ENCODE assay signal across 1 cellular context in the genomic region with DNA sequence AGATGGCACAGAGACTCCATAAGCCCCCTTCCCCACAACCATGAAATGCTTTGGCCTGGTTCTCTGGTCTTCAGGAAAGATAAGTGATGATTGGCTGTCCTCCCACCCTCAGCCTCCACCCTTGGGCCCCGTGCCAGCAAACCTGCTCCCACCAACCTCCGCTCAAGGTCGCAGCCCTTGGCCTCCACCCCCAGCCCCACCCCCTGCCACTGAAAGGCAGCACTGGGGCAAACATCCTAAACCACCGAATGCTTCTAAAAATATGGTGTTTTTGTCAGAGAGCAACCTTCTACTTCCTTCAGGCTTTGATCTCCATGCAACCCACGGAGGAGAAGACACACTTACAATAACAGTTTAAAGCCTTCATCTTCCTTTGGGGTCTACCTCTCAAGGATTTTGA.
TF ChIP-seq lines count a peak whose summit lies in the region.

No MANE protein-coding gene starts in this region.

TF ChIP-seq in HepG2, 621 proteins besides CTCF, POLR2A, EP300 and RAD21 (continued from another document):
- TF ChIP-seq, protein P1, sequence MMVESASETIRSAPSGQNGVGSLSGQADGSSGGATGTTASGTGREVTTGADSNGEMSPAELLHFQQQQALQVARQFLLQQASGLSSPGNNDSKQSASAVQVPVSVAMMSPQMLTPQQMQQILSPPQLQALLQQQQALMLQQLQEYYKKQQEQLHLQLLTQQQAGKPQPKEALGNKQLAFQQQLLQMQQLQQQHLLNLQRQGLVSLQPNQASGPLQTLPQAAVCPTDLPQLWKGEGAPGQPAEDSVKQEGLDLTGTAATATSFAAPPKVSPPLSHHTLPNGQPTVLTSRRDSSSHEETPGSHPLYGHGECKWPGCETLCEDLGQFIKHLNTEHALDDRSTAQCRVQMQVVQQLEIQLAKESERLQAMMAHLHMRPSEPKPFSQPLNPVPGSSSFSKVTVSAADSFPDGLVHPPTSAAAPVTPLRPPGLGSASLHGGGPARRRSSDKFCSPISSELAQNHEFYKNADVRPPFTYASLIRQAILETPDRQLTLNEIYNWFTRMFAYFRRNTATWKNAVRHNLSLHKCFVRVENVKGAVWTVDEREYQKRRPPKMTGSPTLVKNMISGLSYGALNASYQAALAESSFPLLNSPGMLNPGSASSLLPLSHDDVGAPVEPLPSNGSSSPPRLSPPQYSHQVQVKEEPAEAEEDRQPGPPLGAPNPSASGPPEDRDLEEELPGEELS (CRISPR knock-in tag; IDR thresholded peaks at IDR 0.05) = peak; percentile 26; the same call in 1 of the 2 replicates
- TF ChIP-seq ZNF230 (CRISPR knock-in tag; IDR thresholded peaks at IDR 0.05) = 0 out of 2 replicates have a peak, but pooled peaks have one; percentile 56
- TF ChIP-seq HNF4A (CRISPR knock-in tag; IDR thresholded peaks at IDR 0.05) = 0 out of 2 replicates have a peak, but pooled peaks have one; percentile 18
- TF ChIP-seq JUN (CRISPR knock-in tag; IDR thresholded peaks at IDR 0.05) = 0 out of 2 replicates have a peak, but pooled peaks have one; percentile 36
- TF ChIP-seq CAMTA2 (CRISPR knock-in tag; IDR thresholded peaks at IDR 0.05; ENCODE audit: borderline replicate concordance) = no peak
- no peak for TF ChIP-seq KDM4B (CRISPR knock-in tag; IDR thresholded peaks at IDR 0.05)
- peak; percentile 48; the same call in 1 of the 2 replicates for TF ChIP-seq ZNF263 (CRISPR knock-in tag; IDR thresholded peaks at IDR 0.05)
- no peak for TF ChIP-seq ZSCAN21 (CRISPR knock-in tag; IDR thresholded peaks at IDR 0.05; ENCODE audit: borderline replicate concordance)
- TF ChIP-seq ZNF121 (CRISPR knock-in tag; IDR thresholded peaks at IDR 0.05) = no peak
- TF ChIP-seq, protein P2, sequence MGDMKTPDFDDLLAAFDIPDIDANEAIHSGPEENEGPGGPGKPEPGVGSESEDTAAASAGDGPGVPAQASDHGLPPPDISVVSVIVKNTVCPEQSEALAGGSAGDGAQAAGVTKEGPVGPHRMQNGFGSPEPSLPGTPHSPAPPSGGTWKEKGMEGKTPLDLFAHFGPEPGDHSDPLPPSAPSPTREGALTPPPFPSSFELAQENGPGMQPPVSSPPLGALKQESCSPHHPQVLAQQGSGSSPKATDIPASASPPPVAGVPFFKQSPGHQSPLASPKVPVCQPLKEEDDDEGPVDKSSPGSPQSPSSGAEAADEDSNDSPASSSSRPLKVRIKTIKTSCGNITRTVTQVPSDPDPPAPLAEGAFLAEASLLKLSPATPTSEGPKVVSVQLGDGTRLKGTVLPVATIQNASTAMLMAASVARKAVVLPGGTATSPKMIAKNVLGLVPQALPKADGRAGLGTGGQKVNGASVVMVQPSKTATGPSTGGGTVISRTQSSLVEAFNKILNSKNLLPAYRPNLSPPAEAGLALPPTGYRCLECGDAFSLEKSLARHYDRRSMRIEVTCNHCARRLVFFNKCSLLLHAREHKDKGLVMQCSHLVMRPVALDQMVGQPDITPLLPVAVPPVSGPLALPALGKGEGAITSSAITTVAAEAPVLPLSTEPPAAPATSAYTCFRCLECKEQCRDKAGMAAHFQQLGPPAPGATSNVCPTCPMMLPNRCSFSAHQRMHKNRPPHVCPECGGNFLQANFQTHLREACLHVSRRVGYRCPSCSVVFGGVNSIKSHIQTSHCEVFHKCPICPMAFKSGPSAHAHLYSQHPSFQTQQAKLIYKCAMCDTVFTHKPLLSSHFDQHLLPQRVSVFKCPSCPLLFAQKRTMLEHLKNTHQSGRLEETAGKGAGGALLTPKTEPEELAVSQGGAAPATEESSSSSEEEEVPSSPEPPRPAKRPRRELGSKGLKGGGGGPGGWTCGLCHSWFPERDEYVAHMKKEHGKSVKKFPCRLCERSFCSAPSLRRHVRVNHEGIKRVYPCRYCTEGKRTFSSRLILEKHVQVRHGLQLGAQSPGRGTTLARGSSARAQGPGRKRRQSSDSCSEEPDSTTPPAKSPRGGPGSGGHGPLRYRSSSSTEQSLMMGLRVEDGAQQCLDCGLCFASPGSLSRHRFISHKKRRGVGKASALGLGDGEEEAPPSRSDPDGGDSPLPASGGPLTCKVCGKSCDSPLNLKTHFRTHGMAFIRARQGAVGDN (CRISPR knock-in tag; IDR thresholded peaks at IDR 0.05) = peak; percentile 64
- TF ChIP-seq SAP130 (CRISPR knock-in tag; IDR thresholded peaks at IDR 0.05; ENCODE audit: low read depth) = peak; percentile 30; the same call in 1 of the 2 replicates
- 0 out of 2 replicates have a peak, but pooled peaks have one; percentile 48 for TF ChIP-seq ZNF556 (CRISPR knock-in tag; IDR thresholded peaks at IDR 0.05; ENCODE audit: borderline replicate concordance)
- TF ChIP-seq, protein P3, sequence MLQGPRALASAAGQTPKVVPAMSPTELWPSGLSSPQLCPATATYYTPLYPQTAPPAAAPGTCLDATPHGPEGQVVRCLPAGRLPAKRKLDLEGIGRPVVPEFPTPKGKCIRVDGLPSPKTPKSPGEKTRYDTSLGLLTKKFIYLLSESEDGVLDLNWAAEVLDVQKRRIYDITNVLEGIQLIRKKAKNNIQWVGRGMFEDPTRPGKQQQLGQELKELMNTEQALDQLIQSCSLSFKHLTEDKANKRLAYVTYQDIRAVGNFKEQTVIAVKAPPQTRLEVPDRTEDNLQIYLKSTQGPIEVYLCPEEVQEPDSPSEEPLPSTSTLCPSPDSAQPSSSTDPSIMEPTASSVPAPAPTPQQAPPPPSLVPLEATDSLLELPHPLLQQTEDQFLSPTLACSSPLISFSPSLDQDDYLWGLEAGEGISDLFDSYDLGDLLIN (CRISPR knock-in tag; IDR thresholded peaks at IDR 0.05; ENCODE audit: borderline replicate concordance) = no peak
- TF ChIP-seq, protein P4, sequence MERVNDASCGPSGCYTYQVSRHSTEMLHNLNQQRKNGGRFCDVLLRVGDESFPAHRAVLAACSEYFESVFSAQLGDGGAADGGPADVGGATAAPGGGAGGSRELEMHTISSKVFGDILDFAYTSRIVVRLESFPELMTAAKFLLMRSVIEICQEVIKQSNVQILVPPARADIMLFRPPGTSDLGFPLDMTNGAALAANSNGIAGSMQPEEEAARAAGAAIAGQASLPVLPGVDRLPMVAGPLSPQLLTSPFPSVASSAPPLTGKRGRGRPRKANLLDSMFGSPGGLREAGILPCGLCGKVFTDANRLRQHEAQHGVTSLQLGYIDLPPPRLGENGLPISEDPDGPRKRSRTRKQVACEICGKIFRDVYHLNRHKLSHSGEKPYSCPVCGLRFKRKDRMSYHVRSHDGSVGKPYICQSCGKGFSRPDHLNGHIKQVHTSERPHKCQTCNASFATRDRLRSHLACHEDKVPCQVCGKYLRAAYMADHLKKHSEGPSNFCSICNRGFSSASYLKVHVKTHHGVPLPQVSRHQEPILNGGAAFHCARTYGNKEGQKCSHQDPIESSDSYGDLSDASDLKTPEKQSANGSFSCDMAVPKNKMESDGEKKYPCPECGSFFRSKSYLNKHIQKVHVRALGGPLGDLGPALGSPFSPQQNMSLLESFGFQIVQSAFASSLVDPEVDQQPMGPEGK (CRISPR knock-in tag; IDR thresholded peaks at IDR 0.05) = peak; percentile 75; the same call in 1 of the 2 replicates
- TF ChIP-seq THAP11 (CRISPR knock-in tag; IDR thresholded peaks at IDR 0.05) = no peak
- TF ChIP-seq, protein P5, sequence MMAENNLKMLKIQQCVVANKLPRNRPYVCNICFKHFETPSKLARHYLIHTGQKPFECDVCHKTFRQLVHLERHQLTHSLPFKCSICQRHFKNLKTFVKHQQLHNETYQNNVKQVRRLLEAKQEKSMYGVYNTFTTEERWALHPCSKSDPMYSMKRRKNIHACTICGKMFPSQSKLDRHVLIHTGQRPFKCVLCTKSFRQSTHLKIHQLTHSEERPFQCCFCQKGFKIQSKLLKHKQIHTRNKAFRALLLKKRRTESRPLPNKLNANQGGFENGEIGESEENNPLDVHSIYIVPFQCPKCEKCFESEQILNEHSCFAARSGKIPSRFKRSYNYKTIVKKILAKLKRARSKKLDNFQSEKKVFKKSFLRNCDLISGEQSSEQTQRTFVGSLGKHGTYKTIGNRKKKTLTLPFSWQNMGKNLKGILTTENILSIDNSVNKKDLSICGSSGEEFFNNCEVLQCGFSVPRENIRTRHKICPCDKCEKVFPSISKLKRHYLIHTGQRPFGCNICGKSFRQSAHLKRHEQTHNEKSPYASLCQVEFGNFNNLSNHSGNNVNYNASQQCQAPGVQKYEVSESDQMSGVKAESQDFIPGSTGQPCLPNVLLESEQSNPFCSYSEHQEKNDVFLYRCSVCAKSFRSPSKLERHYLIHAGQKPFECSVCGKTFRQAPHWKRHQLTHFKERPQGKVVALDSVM (CRISPR knock-in tag; IDR thresholded peaks at IDR 0.05) = peak; percentile 93
- no peak for TF ChIP-seq AGO1 (IDR thresholded peaks at IDR 0.05; ENCODE audit: low read depth, low read length, poor library complexity, severe bottlenecking)
- TF ChIP-seq ZSCAN25 (CRISPR knock-in tag; IDR thresholded peaks at IDR 0.05) = no peak
- TF ChIP-seq, protein P6, sequence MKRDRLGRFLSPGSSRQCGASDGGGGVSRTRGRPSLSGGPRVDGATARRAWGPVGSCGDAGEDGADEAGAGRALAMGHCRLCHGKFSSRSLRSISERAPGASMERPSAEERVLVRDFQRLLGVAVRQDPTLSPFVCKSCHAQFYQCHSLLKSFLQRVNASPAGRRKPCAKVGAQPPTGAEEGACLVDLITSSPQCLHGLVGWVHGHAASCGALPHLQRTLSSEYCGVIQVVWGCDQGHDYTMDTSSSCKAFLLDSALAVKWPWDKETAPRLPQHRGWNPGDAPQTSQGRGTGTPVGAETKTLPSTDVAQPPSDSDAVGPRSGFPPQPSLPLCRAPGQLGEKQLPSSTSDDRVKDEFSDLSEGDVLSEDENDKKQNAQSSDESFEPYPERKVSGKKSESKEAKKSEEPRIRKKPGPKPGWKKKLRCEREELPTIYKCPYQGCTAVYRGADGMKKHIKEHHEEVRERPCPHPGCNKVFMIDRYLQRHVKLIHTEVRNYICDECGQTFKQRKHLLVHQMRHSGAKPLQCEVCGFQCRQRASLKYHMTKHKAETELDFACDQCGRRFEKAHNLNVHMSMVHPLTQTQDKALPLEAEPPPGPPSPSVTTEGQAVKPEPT (CRISPR knock-in tag; IDR thresholded peaks at IDR 0.05; ENCODE audit: low read depth) = 0 out of 2 replicates have a peak, but pooled peaks have one; percentile 33
- TF ChIP-seq ZNF558 (CRISPR knock-in tag; IDR thresholded peaks at IDR 0.05; ENCODE audit: borderline replicate concordance) = 0 out of 2 replicates have a peak, but pooled peaks have one; percentile 37
- 0 out of 2 replicates have a peak, but pooled peaks have one; percentile 24 for TF ChIP-seq KDM2A (CRISPR knock-in tag; IDR thresholded peaks at IDR 0.05; ENCODE audit: borderline replicate concordance, low read depth)
- TF ChIP-seq SP5 (CRISPR knock-in tag; IDR thresholded peaks at IDR 0.05; ENCODE audit: borderline replicate concordance, low read depth) = peak; percentile 78; the same call in 1 of the 2 replicates
